1 cellular context compared by ENCODE assay signal in genomic region chr20:64062276-64062595, GRCh38.
TF ChIP-seq lines count a peak whose summit lies in the region.

No MANE protein-coding gene starts in this region.

TF ChIP-seq in IMR-90, 13 proteins besides CTCF, POLR2A, EP300 and RAD21:
- no peak for TF ChIP-seq RCOR1 (IDR thresholded peaks at IDR 0.05; ENCODE audit: insufficient replicate concordance, low read length)
- no peak for TF ChIP-seq MAZ (IDR thresholded peaks at IDR 0.05; ENCODE audit: borderline replicate concordance, low read depth, low read length)
- no peak for TF ChIP-seq MAFK (IDR thresholded peaks at IDR 0.05; ENCODE audit: low read depth, low read length)
- TF ChIP-seq MXI1 (IDR thresholded peaks at IDR 0.05; ENCODE audit: borderline replicate concordance, low read depth, low read length): no peak
- TF ChIP-seq ELK1 (IDR thresholded peaks at IDR 0.05; ENCODE audit: borderline replicate concordance, low read depth, low read length): no peak
- no peak for TF ChIP-seq SMC3 (IDR thresholded peaks at IDR 0.05; ENCODE audit: low read depth, low read length)
- TF ChIP-seq FOS (IDR thresholded peaks at IDR 0.05; ENCODE audit: low read depth, low read length): no peak
- no peak for TF ChIP-seq CHD1 (IDR thresholded peaks at IDR 0.05; ENCODE audit: low read depth, low read length)
- TF ChIP-seq NFE2L2 (IDR thresholded peaks at IDR 0.05; ENCODE audit: low read depth, low read length): no peak
- no peak for TF ChIP-seq BHLHE40 (IDR thresholded peaks at IDR 0.05; ENCODE audit: low read depth, low read length)
- TF ChIP-seq USF2 (IDR thresholded peaks at IDR 0.05; ENCODE audit: low read depth, low read length): no peak
- TF ChIP-seq RFX5 (IDR thresholded peaks at IDR 0.05; ENCODE audit: low read depth, low read length): no peak
- TF ChIP-seq CEBPB (IDR thresholded peaks at IDR 0.05; ENCODE audit: low read depth, low read length): no peak
